13 cellular contexts compared by ENCODE assay signal in the genomic region with DNA sequence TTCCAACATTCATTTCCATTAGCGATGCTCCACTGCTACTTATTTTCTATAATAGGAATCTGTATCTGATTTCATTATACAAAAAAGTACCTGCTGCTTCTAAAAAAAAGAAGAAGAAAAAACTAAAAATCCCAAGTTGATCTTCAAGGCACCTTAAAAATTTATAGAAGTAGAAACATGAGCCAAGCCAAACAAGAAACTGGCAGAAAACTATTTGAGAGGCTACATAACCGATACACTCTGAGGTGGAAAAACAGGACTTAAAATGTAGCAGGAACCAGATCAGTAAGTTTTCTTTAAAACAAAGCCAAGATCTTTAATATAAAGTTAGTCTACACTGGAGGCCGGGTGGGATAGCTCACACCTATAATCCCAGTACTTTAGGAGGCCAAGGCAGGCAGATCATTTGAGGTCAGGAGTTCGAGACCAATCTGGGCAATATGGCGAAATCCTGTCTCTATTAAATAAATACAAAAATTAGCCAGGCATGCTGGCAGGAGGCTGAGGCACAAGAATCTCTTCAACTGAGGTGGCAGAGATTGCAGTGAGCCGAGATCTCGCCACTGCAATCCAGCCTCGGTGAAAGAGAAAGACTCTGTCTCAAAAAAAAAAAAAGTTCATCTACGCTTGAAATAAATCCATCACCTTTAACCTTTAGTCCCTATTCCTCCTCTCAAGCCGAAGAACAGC.
A peak's percentile ranks its signal among the peaks of the same experiment; 100 is the strongest.
DNase-seq lines count a peak whose midpoint lies in the region; ATAC-seq, FAIRE-seq and TF ChIP-seq lines count a peak whose summit lies in the region.
"Had no signal": no experiment of that assay in that cellular context is flagged by ENCODE, and none has a peak within 500 bp of the region (broad histone marks: within the 10 kb centered on the region; RNA-seq: fewer than 3 reads in every experiment).

No MANE protein-coding gene starts in this region.

- no peaks in the 10 kb centered on the region for H3K9me2 ChIP-seq in GM23248 (ENCODE audit: insufficient read depth)

- no peaks in the 10 kb centered on the region for H4K20me1 ChIP-seq in GM23248 (ENCODE audit: insufficient read depth)

- H3K36me3 ChIP-seq in GM23248 (ENCODE audit: low read depth) (peaks cover 41% of the 10 kb centered on the region), Panc1 (ENCODE audit: control insufficient read depth, insufficient read depth, low read length) (peaks cover 20% of the 10 kb centered on the region), sigmoid colon (peaks cover 0 to 59% (median 18%) of the 10 kb centered on the region in 4 donors)

- peaks cover 25% of the 10 kb centered on the region for H3F3A ChIP-seq in GM23248 (ENCODE audit: insufficient read depth)

- POLR2A ChIA-PET in Panc1 (lab: Charles Lee) = interaction anchor here (0.7 kb wide), 1 partner anchor 56 kb away, joined by 6 read pairs; no protein-coding TSS in a partner anchor

- in situ Hi-C loops in GM23248 (cut with MboI) = no loop called here
- in situ Hi-C loops in Panc1 (cut with HindIII; ENCODE audit: low pct_unique_long_range_greater_than_20kb, low sequenced_read_pairs) = no loop called here

- intact Hi-C loops in Panc1 (cut with micrococcal nuclease; ENCODE audit: unreplicated experiment) (no loop called here), sigmoid colon (cut with DNase I) (loop anchor here (1.0 to 5.0 kb wide), 5 partner anchors 238 to 708 kb away; no protein-coding TSS in a partner anchor)

- H3K27ac ChIP-seq in GM23248 (peak overlapping the region; percentile 40; the same call in 1 of the 2 replicates), Panc1 (ENCODE audit: low read length) (peak overlapping the region; percentile 68), sigmoid colon (peak overlapping the region in 3 of 4 donors; percentile 49 to 59 (median 59))
- H3K27ac ChIP-seq: colonic mucosa, heart right ventricle, SJSA1 had no signal

- no peak for TF ChIP-seq POLR2A in sigmoid colon (IDR thresholded peaks at IDR 0.05)

- TF ChIP-seq CTCF in Panc1 (IDR thresholded peaks at IDR 0.05) (no peak), sigmoid colon (IDR thresholded peaks at IDR 0.05) (no peak)

- H2AFZ ChIP-seq in GM23248 = no peak overlapping the region

- CTCF ChIA-PET in Panc1 (lab: Charles Lee) = interaction anchor here (0.7 kb wide), 1 partner anchor 139 kb away, joined by 4 read pairs; no protein-coding TSS in a partner anchor

- H3K9ac ChIP-seq in GM23248 = 0 out of 2 replicates have a peak overlapping the region, but pooled peaks have one; percentile 30

- H3K79me2 ChIP-seq in GM23248 (ENCODE audit: insufficient read depth) = peaks cover 35% of the 10 kb centered on the region

- no peak for TF ChIP-seq EP300 in sigmoid colon (IDR thresholded peaks at IDR 0.05)

- H3K9me3 ChIP-seq in GM23248 (ENCODE audit: low read depth) = no peaks in the 10 kb centered on the region
- H3K9me3 ChIP-seq in Panc1 (ENCODE audit: control insufficient read depth, insufficient read depth, low read depth, low read length) = no peaks in the 10 kb centered on the region
- no peaks in the 10 kb centered on the region for H3K9me3 ChIP-seq in sigmoid colon
- H3K9me3 ChIP-seq: colonic mucosa, heart right ventricle, SJSA1, vagina had no signal

- H3K27me3 ChIP-seq in GM23248 (replicated peaks; ENCODE audit: insufficient read depth) = no peaks in the 10 kb centered on the region
- H3K27me3 ChIP-seq in Panc1 (ENCODE audit: control insufficient read depth, insufficient read depth, low read length) = no peaks in the 10 kb centered on the region
- H3K27me3 ChIP-seq in sigmoid colon = no peaks in the 10 kb centered on the region
- H3K27me3 ChIP-seq: colonic mucosa, heart right ventricle, SJSA1, vagina had no signal

- H3K4me1 ChIP-seq in GM23248 (ENCODE audit: insufficient read depth) (peaks cover 12% of the 10 kb centered on the region; the same call in 1 of the 2 replicates), Panc1 (ENCODE audit: control insufficient read depth, insufficient read depth, low read length) (peaks cover 21% of the 10 kb centered on the region), sigmoid colon (peaks cover 0 to 23% (median 16%) of the 10 kb centered on the region in 4 donors)
- H3K4me1 ChIP-seq: colonic mucosa had no signal

- WGBS in GM23248 (ENCODE audit: low coverage in 1 of 2, low lambda C conversion rate in 2 of 2, missing lambda C conversion rate in 2 of 2), 2 experiments = 69 to 72% methylated on average over 10 of the region's 10 CpGs
- WGBS in sigmoid colon, 2 donors = 33 to 73% methylated on average over 10 of the region's 10 CpGs

- no peak for FAIRE-seq in urothelium cell line (lab: Jason Lieb, UNC)

- H3K4me3 ChIP-seq in GM23248 = no peak overlapping the region
- H3K4me3 ChIP-seq in Panc1 (ENCODE audit: low read depth in 2 of 2, low read length in 2 of 2) = no peak overlapping the region
- H3K4me3 ChIP-seq in sigmoid colon = no peak overlapping the region
- H3K4me3 ChIP-seq: colonic mucosa, heart right ventricle, SJSA1, vagina had no signal

- no peak for ATAC-seq in Panc1
- peak; percentile 72 for ATAC-seq in left lobe of liver
- ATAC-seq in HG03469 (IDR thresholded peaks at IDR 0.05; ENCODE audit: unreplicated experiment) = no peak
- no peak for ATAC-seq in GM18498 (IDR thresholded peaks at IDR 0.05; ENCODE audit: unreplicated experiment)

- BruUV-seq in Panc1 (replicated peaks; lab: Mats Ljungman, UMichigan) = no TSS peak

- DNase-seq in GM23248 = no peak
- DNase-seq in Panc1 (ENCODE audit: low read depth, low spot score) = no peak
- no peak for DNase-seq in left lobe of liver (ENCODE audit: low spot score)
- DNase-seq in sigmoid colon = no peak
- no peak for DNase-seq in COLO668 (lab: John Stamatoyannopoulos, UW; ENCODE audit: unreplicated experiment)
- no peak for DNase-seq in urothelium cell line (ENCODE audit: low spot score)
- DNase-seq: colonic mucosa; heart right ventricle; stimulated activated CD4-positive, alpha-beta T cell treated with anti-CD3 and anti-CD28 coated beads, Interleukin-4, amount 100 ng/mL, for 4 hours had no signal

- H3K4me2 ChIP-seq in GM23248 (ENCODE audit: unreplicated experiment) = no peak overlapping the region
